Comparison of ENCODE assay signal across 8 cellular contexts in the genomic region with DNA sequence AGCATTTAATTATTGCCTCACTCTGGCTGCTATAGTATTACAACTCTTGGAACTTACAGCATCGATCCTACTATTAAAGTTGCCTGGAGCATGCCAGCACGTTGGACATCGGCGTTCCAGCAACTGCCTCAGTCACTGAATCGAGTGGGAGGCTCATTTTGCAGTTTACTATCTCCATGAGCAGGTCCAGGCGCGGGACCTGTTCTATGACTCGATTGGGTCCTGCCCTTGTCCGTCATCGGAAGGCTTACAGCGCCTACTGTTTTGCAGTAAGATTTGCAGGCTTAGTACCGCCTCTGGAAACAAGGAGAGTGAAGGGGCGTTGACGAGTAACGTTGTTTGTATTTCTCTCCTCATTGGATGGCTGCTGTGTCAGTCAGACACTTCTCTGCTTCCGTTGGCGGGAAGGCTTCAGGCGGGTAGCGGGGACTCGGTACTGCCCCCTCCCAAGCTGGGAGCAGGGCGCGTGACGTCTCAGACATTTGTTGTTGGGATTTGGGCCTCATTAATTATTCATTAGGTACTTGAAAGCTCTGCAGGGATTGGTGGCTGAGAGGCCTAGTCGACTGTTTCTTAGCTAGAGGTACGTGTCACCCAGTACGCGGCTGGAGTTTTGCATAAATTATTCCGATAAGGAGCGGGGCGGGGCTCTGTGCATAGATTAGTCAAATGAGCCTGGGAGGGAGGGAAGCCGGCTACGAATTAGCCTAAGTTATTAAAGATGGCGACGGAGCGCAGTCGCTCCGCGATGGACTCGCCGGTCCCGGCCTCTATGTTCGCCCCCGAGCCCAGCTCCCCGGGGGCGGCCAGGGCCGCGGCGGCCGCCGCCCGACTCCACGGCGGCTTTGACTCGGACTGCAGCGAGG. TPM values are rescaled to one million over a fixed set of nuclear protein-coding genes. Genes with fewer than 3 reads are reported as not detected.
DNase-seq lines count a peak whose midpoint lies in the region; ATAC-seq, FAIRE-seq and TF ChIP-seq lines count a peak whose summit lies in the region.

Gene GTPBP1 (plus strand): TSS at position 710 of the 866 bp plus-strand sequence. CDS start 12 bp downstream, at position 722.

- H3K27me3 Mint-ChIP-seq in activated T-cell treated with anti-CD3 and anti-CD28 coated beads, Interleukin-2, amount 50 U/mL, for 72 hours (ENCODE audit: low read depth) = no peaks in the 10 kb centered on the region

- peak; percentile 96 for FAIRE-seq in RCC 7860 (lab: Jason Lieb, UNC)

- peak; percentile 91 for TF ChIP-seq POLR2A in esophagus muscularis mucosa (IDR thresholded peaks at IDR 0.05; ENCODE audit: low read depth)

- H3K27ac Mint-ChIP-seq in activated T-cell treated with anti-CD3 and anti-CD28 coated beads, Interleukin-2, amount 50 U/mL, for 72 hours = peak within 1 kb of the TSS; percentile 94

- peak; percentile 63 for ATAC-seq in GM21786 (IDR thresholded peaks at IDR 0.05; ENCODE audit: unreplicated experiment)
- ATAC-seq in activated T-cell treated with anti-CD3 and anti-CD28 coated beads, Interleukin-2, amount 50 U/mL, for 72 hours (replicated peaks in 1 of 2) = peak; percentile 82 to 83

- peaks cover 58% of the 10 kb centered on the region for H3K4me1 Mint-ChIP-seq in activated T-cell treated with anti-CD3 and anti-CD28 coated beads, Interleukin-2, amount 50 U/mL, for 72 hours (ENCODE audit: low read depth)

- no peaks in the 10 kb centered on the region for H3K27me3 ChIP-seq in esophagus muscularis mucosa
- no peaks in the 10 kb centered on the region for H3K27me3 ChIP-seq in muscle layer of duodenum (ENCODE audit: low read depth, low read length)

- H3K4me3 ChIP-seq in esophagus muscularis mucosa (peak within 1 kb of the TSS; percentile 82 to 100 (median 87)), muscle layer of duodenum (ENCODE audit: low read depth in 1 of 2, low read length in 2 of 2) (peak within 1 kb of the TSS; percentile 79 to 90)

- H3K9me3 Mint-ChIP-seq in activated T-cell treated with anti-CD3 and anti-CD28 coated beads, Interleukin-2, amount 50 U/mL, for 72 hours = no peaks in the 10 kb centered on the region

- peak; percentile 97 for DNase-seq in DMS79 (lab: John Stamatoyannopoulos, UW)
- DNase-seq in RCC 7860 (ENCODE audit: low spot score) = peak; percentile 100
- DNase-seq in activated T-cell treated with anti-CD3 and anti-CD28 coated beads, Interleukin-2, amount 50 U/mL, for 72 hours = peak; percentile 95 to 98
- peak; percentile 100 for DNase-seq in esophagus muscularis mucosa (ENCODE audit: extremely low spot score)
- DNase-seq in stimulated activated CD8-positive, alpha-beta memory T cell treated with anti-CD3 and anti-CD28 coated beads, Interleukin-7, amount 100 ng/mL, for 4 hours (ENCODE audit: low read depth in 2 of 2) = peak; percentile 95 to 98

- TF ChIP-seq CTCF in esophagus muscularis mucosa (IDR thresholded peaks at IDR 0.05) = peak in 2 of 3 experiments; percentile 12 to 17

- no peak for TF ChIP-seq EP300 in esophagus muscularis mucosa (IDR thresholded peaks at IDR 0.05)

- H3K4me3 Mint-ChIP-seq in activated T-cell treated with anti-CD3 and anti-CD28 coated beads, Interleukin-2, amount 50 U/mL, for 72 hours = peak within 1 kb of the TSS; percentile 90 to 98

- intact Hi-C loops in esophagus muscularis mucosa (cut with DNase I) = loop anchor here (2.0 kb wide), 1 partner anchor 49 kb away; the partner anchor contains the start of gene SUN2

- peaks cover 6 to 12% of the 10 kb centered on the region in 2 donors for H3K36me3 Mint-ChIP-seq in activated T-cell treated with anti-CD3 and anti-CD28 coated beads, Interleukin-2, amount 50 U/mL, for 72 hours (ENCODE audit: insufficient read depth in 2 of 2)

- H3K36me3 ChIP-seq in KOPT-K1 (ENCODE audit: insufficient read depth, low read length) (peaks cover 20% of the 10 kb centered on the region), esophagus muscularis mucosa (peaks cover 0 to 12% (median 10%) of the 10 kb centered on the region in 4 donors), muscle layer of duodenum (ENCODE audit: control insufficient read depth in 1 of 2, insufficient read depth in 2 of 2, low read length in 2 of 2) (peaks cover 6 to 12% of the 10 kb centered on the region in 2 donors)

- under 1% methylated on average over 31 of the region's 55 CpGs for WGBS in esophagus muscularis mucosa

- no peaks in the 10 kb centered on the region for H3K9me3 ChIP-seq in KOPT-K1 (ENCODE audit: insufficient read depth, low read length, poor library complexity, severe bottlenecking)
- H3K9me3 ChIP-seq in esophagus muscularis mucosa = no peaks in the 10 kb centered on the region
- no peaks in the 10 kb centered on the region for H3K9me3 ChIP-seq in muscle layer of duodenum (ENCODE audit: control insufficient read depth in 1 of 2, low read length in 2 of 2)

- H3K4me1 ChIP-seq in esophagus muscularis mucosa = peaks cover 28 to 55% (median 45%) of the 10 kb centered on the region in 4 donors
- H3K4me1 ChIP-seq in muscle layer of duodenum (ENCODE audit: control insufficient read depth in 1 of 2, insufficient read depth in 2 of 2, low read length in 2 of 2) = peaks cover 23 to 24% of the 10 kb centered on the region in 2 donors

- H3K27ac ChIP-seq in KOPT-K1 (ENCODE audit: low read depth, low read length, poor library complexity, severe bottlenecking) (peak within 1 kb of the TSS; percentile 60), esophagus muscularis mucosa (replicated peaks in 1 of 4) (peak within 1 kb of the TSS; percentile 97 to 100 (median 98)), muscle layer of duodenum (ENCODE audit: low read length) (peak within 1 kb of the TSS; percentile 90)

RNA-seq across cellular contexts. Expression of gene GTPBP1, which starts in this region (rescaled TPM):
- total RNA-seq in activated T-cell treated with anti-CD3 and anti-CD28 coated beads, Interleukin-2, amount 50 U/mL, for 72 hours = 100 to 1,000 TPM in 1 of 2 donors, 10 to 100 TPM in 1; 96.8 to 127 TPM
- 10 to 100 TPM; 35.7 to 62.5 (median 50.6) TPM for total RNA-seq in esophagus muscularis mucosa

Comparison
In these comparisons a context has a peak if more than half of its experiments do, and no peak if none do; other contexts are left out.
1. Peak in every context shown above with its lines: DNase-seq, ATAC-seq, H3K4me3 ChIP-seq and H3K27ac ChIP-seq.